In genomic region chr9:92138157-92138959, GRCh38 we compare ENCODE assay signal across 8 cellular contexts. TPM values are rescaled to one million over a fixed set of nuclear protein-coding genes. Genes with fewer than 3 reads are reported as not detected.
DNase-seq lines count a peak whose midpoint lies in the region; ATAC-seq and TF ChIP-seq lines count a peak whose summit lies in the region.

No MANE protein-coding gene starts in this region.

- H3K27ac ChIP-seq in thoracic aorta: no peak overlapping the region

- H3K27me3 ChIP-seq in HAP-1 (ENCODE audit: low read depth) (no peaks in the 10 kb centered on the region), thoracic aorta (replicated peaks; ENCODE audit: insufficient read depth) (no peaks in the 10 kb centered on the region)

- no peak overlapping the region for H3K4me3 Mint-ChIP-seq in CD14-positive monocyte

- H3K9me3 Mint-ChIP-seq in CD14-positive monocyte: peaks cover 0 to 5% (median 2%) of the 10 kb centered on the region in 7 donors

- in situ Hi-C loops in HAP-1 (cut with MboI; ENCODE audit: low sequenced_read_pairs): loop anchor here (10.0 kb wide), 2 partner anchors 496 to 656 kb away; no protein-coding TSS in a partner anchor

- H3K4me1 Mint-ChIP-seq in CD14-positive monocyte: peaks cover 24% of the 10 kb centered on the region

- H3K4me1 ChIP-seq in HAP-1: no peaks in the 10 kb centered on the region
- H3K4me1 ChIP-seq in thoracic aorta (ENCODE audit: control insufficient read depth in 1 of 2, low read depth in 2 of 2): peaks cover 8 to 29% of the 10 kb centered on the region in 2 donors

- H3K4me3 ChIP-seq in HAP-1 (no peak overlapping the region), fibroblast of mammary gland (ENCODE audit: control insufficient read depth, low read depth, low read length) (no peak overlapping the region), thoracic aorta (no peak overlapping the region)

- peaks cover 0 to 2% of the 10 kb centered on the region in 2 donors for H3K36me3 Mint-ChIP-seq in CD14-positive monocyte

- peak; percentile 94 for TF ChIP-seq CTCF in CD14-positive monocyte (IDR thresholded peaks at IDR 0.05)
- TF ChIP-seq CTCF in fibroblast of mammary gland (conservative IDR thresholded peaks at IDR 0.05; ENCODE audit: control insufficient read depth, insufficient read depth, low read depth, low read length): peak; percentile 64
- TF ChIP-seq CTCF in thoracic aorta (IDR thresholded peaks at IDR 0.05): peak; percentile 86

- DNase-seq in CD14-positive monocyte (ENCODE audit: low spot score) (no peak), HAP-1 (ENCODE audit: low spot score in 2 of 2) (peak; percentile 42 to 87), OCI-M2 (lab: John Stamatoyannopoulos, UW; ENCODE audit: unreplicated experiment) (peak; percentile 17), activated T-helper 1 cell treated with Interleukin-2 at 50 U/mL for 16 hours (ENCODE audit: low read depth) (peak; percentile 50), fibroblast of mammary gland (ENCODE audit: low read depth) (peak; percentile 49), nucleus accumbens (lab: John Stamatoyannopoulos, UW) (peak in 39 of 56 donors; percentile 10 to 81 (median 35)), thoracic aorta (ENCODE audit: low spot score) (no peak)

- peaks cover 34 to 48% (median 36%) of the 10 kb centered on the region in 3 donors for H3K27me3 Mint-ChIP-seq in CD14-positive monocyte (ENCODE audit: low read depth in 3 of 3)

- intact Hi-C loops in CD14-positive monocyte (cut with micrococcal nuclease): loop anchor here in 1 of 2 donors (2.0 kb wide), 1 partner anchor 496 kb away; no protein-coding TSS in a partner anchor

- no peak overlapping the region for H3K27ac Mint-ChIP-seq in CD14-positive monocyte

- ATAC-seq in thoracic aorta (ENCODE audit: insufficient number of reproducible peaks, low FRiP score, low read depth): no peak
- ATAC-seq in GM19023 (IDR thresholded peaks at IDR 0.05; ENCODE audit: unreplicated experiment): no peak

- H3K9me3 ChIP-seq in HAP-1: no peaks in the 10 kb centered on the region
- H3K9me3 ChIP-seq in thoracic aorta: no peaks in the 10 kb centered on the region

- H3K36me3 ChIP-seq in HAP-1 (replicated peaks): no peaks in the 10 kb centered on the region
- H3K36me3 ChIP-seq in thoracic aorta: no peaks in the 10 kb centered on the region

RNA-seq across cellular contexts. Expression of gene SPTLC1, which starts 23.1 kb away (rescaled TPM):
- polyA plus RNA-seq in CD14-positive monocyte: 10 to 100 TPM; 80.0 to 92.4 TPM
- 10 to 100 TPM; 45.6 to 74.7 TPM for total RNA-seq in thoracic aorta

Comparison
In these comparisons a context has a peak if more than half of its experiments do, and no peak if none do; other contexts are left out.
1. DNase-seq: peak in HAP-1 (2 of 2), OCI-M2 (single experiment), activated T-helper 1 cell treated with Interleukin-2 at 50 U/mL for 16 hours (single experiment), fibroblast of mammary gland (single experiment) and nucleus accumbens (39 of 56); none in CD14-positive monocyte (single experiment) and thoracic aorta (single experiment).
2. Peak in every context shown above with its lines, with median percentiles within 50 percentile points of each other: CTCF ChIP-seq.